23 cellular contexts compared by ENCODE assay signal in genomic region chr10:92068900-92069299, GRCh38.
"Had no signal": no experiment of that assay in that cellular context is flagged by ENCODE, and none has a peak within 500 bp of the region (broad histone marks: within the 10 kb centered on the region; RNA-seq: fewer than 3 reads in every experiment).

No MANE protein-coding gene starts in this region.

- H3K36me3 Mint-ChIP-seq: mesothelial cell of epicardium; natural killer cell treated with Interleukin-12 subunit alpha and Interleukin-12 subunit beta and Interleukin-15 and Interleukin-18, amount 100 ng/mL, for 72 hours; stimulated activated effector memory CD8-positive, alpha-beta T cell treated with anti-CD3 and anti-CD28 coated beads, Interleukin-12 subunit alpha, Interleukin-12 subunit beta, amount 100 ng/mL, for 72 hours had no signal

- H3K9me3 Mint-ChIP-seq: activated T-cell treated with anti-CD3 and anti-CD28 coated beads, Interleukin-2, amount 50 U/mL, for 72 hours; immature natural killer cell; mesothelial cell of epicardium; natural killer cell treated with Interleukin-12 subunit alpha and Interleukin-12 subunit beta and Interleukin-15 and Interleukin-18, amount 100 ng/mL, for 72 hours; stimulated activated effector memory CD8-positive, alpha-beta T cell treated with anti-CD3 and anti-CD28 coated beads, Interleukin-12 subunit alpha, Interleukin-12 subunit beta, amount 100 ng/mL, for 72 hours; T-helper 1 cell treated with Interleukin-12 subunit alpha and Interleukin-12 subunit beta and Interleukin-4 antibody, amounts not matched to agents 30 μg/mL and 1 μg/mL, for 36 hours had no signal

- H3K4me1 Mint-ChIP-seq: immature natural killer cell; mesothelial cell of epicardium; stimulated activated effector memory CD8-positive, alpha-beta T cell treated with anti-CD3 and anti-CD28 coated beads, Interleukin-12 subunit alpha, Interleukin-12 subunit beta, amount 100 ng/mL, for 72 hours had no signal

- H3K9me3 ChIP-seq: ascending aorta, gastroesophageal sphincter, heart left ventricle, lower lobe of right lung, neutrophil, thyroid gland had no signal

- DNase-seq: activated CD4-positive, CD25-positive, alpha-beta regulatory T cell treated with anti-CD3 and anti-CD28 coated beads, Interleukin-2, amount 50 U/mL, for 72 hours; activated CD8-positive, alpha-beta memory T cell treated with anti-CD3 and anti-CD28 coated beads for 24 hours; activated effector memory CD4-positive, alpha-beta T cell treated with anti-CD3 and anti-CD28 coated beads, Interleukin-2, amount 50 U/mL, for 16 hours; activated naive CD4-positive, alpha-beta T cell treated with anti-CD3 and anti-CD28 coated beads, Interleukin-2, amount 50 U/mL, for 16 hours; activated T-cell treated with anti-CD3 and anti-CD28 coated beads, Interleukin-2, amount 50 U/mL, for 72 hours; dorsolateral prefrontal cortex; heart left ventricle; immature natural killer cell; left cardiac atrium; lower lobe of right lung; stimulated activated CD4-positive, alpha-beta T cell treated with anti-CD3 and anti-CD28 coated beads, Interleukin-4, amount 100 ng/mL, for 24 hours; thyroid gland had no signal

- H3K4me3 Mint-ChIP-seq: activated T-cell treated with anti-CD3 and anti-CD28 coated beads, Interleukin-2, amount 50 U/mL, for 72 hours; immature natural killer cell; mesothelial cell of epicardium; natural killer cell treated with Interleukin-12 subunit alpha and Interleukin-12 subunit beta and Interleukin-15 and Interleukin-18, amount 100 ng/mL, for 72 hours; stimulated activated effector memory CD8-positive, alpha-beta T cell treated with anti-CD3 and anti-CD28 coated beads, Interleukin-12 subunit alpha, Interleukin-12 subunit beta, amount 100 ng/mL, for 72 hours; T-helper 1 cell treated with Interleukin-12 subunit alpha and Interleukin-12 subunit beta and Interleukin-4 antibody, amounts not matched to agents 30 μg/mL and 1 μg/mL, for 36 hours had no signal

- H3K4me3 ChIP-seq: ascending aorta, dorsolateral prefrontal cortex, gastroesophageal sphincter, heart left ventricle, lower lobe of right lung, smooth muscle cell, thyroid gland had no signal

- H3K27ac Mint-ChIP-seq: activated T-cell treated with anti-CD3 and anti-CD28 coated beads, Interleukin-2, amount 50 U/mL, for 72 hours; immature natural killer cell; mesothelial cell of epicardium; natural killer cell treated with Interleukin-12 subunit alpha and Interleukin-12 subunit beta and Interleukin-15 and Interleukin-18, amount 100 ng/mL, for 72 hours; stimulated activated effector memory CD8-positive, alpha-beta T cell treated with anti-CD3 and anti-CD28 coated beads, Interleukin-12 subunit alpha, Interleukin-12 subunit beta, amount 100 ng/mL, for 72 hours; T-helper 1 cell treated with Interleukin-12 subunit alpha and Interleukin-12 subunit beta and Interleukin-4 antibody, amounts not matched to agents 30 μg/mL and 1 μg/mL, for 36 hours had no signal

- H3K4me1 ChIP-seq: ascending aorta, gastroesophageal sphincter, lower lobe of right lung, thyroid gland had no signal

- ATAC-seq: gastroesophageal sphincter; heart left ventricle; left cardiac atrium; lower lobe of right lung; natural killer cell treated with Interleukin-12 subunit alpha and Interleukin-12 subunit beta and Interleukin-15 and Interleukin-18, amount 100 ng/mL, for 72 hours; sciatic nerve; stimulated activated effector memory CD8-positive, alpha-beta T cell treated with anti-CD3 and anti-CD28 coated beads, Interleukin-12 subunit alpha, Interleukin-12 subunit beta, amount 100 ng/mL, for 72 hours had no signal

- H3K27me3 ChIP-seq: ascending aorta, dorsolateral prefrontal cortex, gastroesophageal sphincter, heart left ventricle, neutrophil, thyroid gland had no signal

- H3K36me3 ChIP-seq: ascending aorta, neutrophil, thyroid gland had no signal

- H3K27me3 Mint-ChIP-seq: natural killer cell treated with Interleukin-12 subunit alpha and Interleukin-12 subunit beta and Interleukin-15 and Interleukin-18, amount 100 ng/mL, for 72 hours had no signal

- H3K4me2 ChIP-seq: smooth muscle cell had no signal

- H3K27ac ChIP-seq: ascending aorta, dorsolateral prefrontal cortex, epithelial cell of prostate, gastroesophageal sphincter, heart left ventricle, lower lobe of right lung, neutrophil, thyroid gland, VCaP had no signal
